Comparison of ENCODE assay signal across 22 cellular contexts in genomic region chr3:27613846-27614500, GRCh38.
DNase-seq lines count a peak whose midpoint lies in the region; ATAC-seq and TF ChIP-seq lines count a peak whose summit lies in the region.
"Had no signal": no experiment of that assay in that cellular context is flagged by ENCODE, and none has a peak within 500 bp of the region (broad histone marks: within the 10 kb centered on the region; RNA-seq: fewer than 3 reads in every experiment).

No MANE protein-coding gene starts in this region.

- ATAC-seq in GM21360 (IDR thresholded peaks at IDR 0.05; ENCODE audit: unreplicated experiment): peak; percentile 56
- ATAC-seq in HG02623 (IDR thresholded peaks at IDR 0.05; ENCODE audit: unreplicated experiment): no peak
- ATAC-seq: activated CD8-positive, alpha-beta T cell treated with anti-CD3 and anti-CD28 coated beads, Interleukin-2, amount 10 ng/mL, durations not matched to agents 7 days and 5 days; activated naive CD4-positive, alpha-beta T cell treated with anti-CD3 and anti-CD28 coated beads, Interleukin-2, amount 50 U/mL, for 72 hours had no signal

- no peaks in the 10 kb centered on the region for H3K27me3 ChIP-seq in adipocyte (replicated peaks; ENCODE audit: control insufficient read depth, insufficient read depth, low read length)
- H3K27me3 ChIP-seq: dorsolateral prefrontal cortex, neutrophil had no signal

- in situ Hi-C loops in G401 (cut with HindIII; ENCODE audit: low sequenced_read_pairs): no loop called here

- DNase-seq in AG10803 (ENCODE audit: low read depth): peak; percentile 58
- peak; percentile 57 for DNase-seq in adipocyte (ENCODE audit: low read depth)
- DNase-seq in fibroblast of villous mesenchyme (ENCODE audit: low read depth): peak; percentile 34
- DNase-seq in hippocampal formation (lab: John Stamatoyannopoulos, UW): no peak
- DNase-seq in G401 (ENCODE audit: low spot score): no peak
- DNase-seq in NCI-H1417 treated with DMSO at 0.1 percent for 48 hours (lab: John Stamatoyannopoulos, UW): no peak
- DNase-seq: activated B cell treated with CpG ODN at 0.5 μM for 24 hours; activated CD8-positive, alpha-beta T cell treated with anti-CD3 and anti-CD28 coated beads, Interleukin-2, amount 10 ng/mL, durations not matched to agents 7 days and 5 days; activated T-cell treated with anti-CD3 and anti-CD28 coated beads, Interleukin-2, amount 50 U/mL, for 48 hours; DMS79 treated with DMSO at 0.1 percent for 48 hours; dorsolateral prefrontal cortex; glutamatergic neuron; left ventricle myocardium inferior; NCI-H2081; NCI-H524; SHP77; stimulated activated CD4-positive, alpha-beta T cell treated with anti-CD3 and anti-CD28 coated beads, Interleukin-15, amount 100 ng/mL, for 24 hours; stimulated activated naive CD4-positive, alpha-beta T cell treated with Interleukin-2 at 50 U/mL for 16 hours had no signal

- peaks cover 12% of the 10 kb centered on the region for H3K4me1 ChIP-seq in adipocyte (ENCODE audit: control insufficient read depth, insufficient read depth, low read length)
- H3K4me1 ChIP-seq: left ventricle myocardium inferior had no signal

- no peak overlapping the region for H3K9ac ChIP-seq in adipocyte (ENCODE audit: low read length)

- H3K4me3 ChIP-seq in AG10803 (ENCODE audit: low read length) (no peak overlapping the region), adipocyte (ENCODE audit: low read length) (no peak overlapping the region), fibroblast of villous mesenchyme (ENCODE audit: low read depth, low read length) (no peak overlapping the region)
- H3K4me3 ChIP-seq: dorsolateral prefrontal cortex, left ventricle myocardium inferior had no signal

- no peaks in the 10 kb centered on the region for H3K36me3 ChIP-seq in adipocyte (ENCODE audit: control insufficient read depth, insufficient read depth, low read length, severe bottlenecking)
- H3K36me3 ChIP-seq: left ventricle myocardium inferior, neutrophil had no signal

- TF ChIP-seq CTCF in AG10803 (conservative IDR thresholded peaks at IDR 0.05; ENCODE audit: low read length) (no peak), fibroblast of villous mesenchyme (IDR thresholded peaks at IDR 0.05; ENCODE audit: insufficient read depth, low read depth, low read length) (no peak)

- H3K9me3 ChIP-seq in adipocyte (ENCODE audit: control insufficient read depth, low read length): peaks cover 5% of the 10 kb centered on the region
- H3K9me3 ChIP-seq: neutrophil had no signal

Comparison
In these comparisons a context has a peak if more than half of its experiments do, and no peak if none do; other contexts are left out.
1. DNase-seq: peak in AG10803 (single experiment), adipocyte (single experiment) and fibroblast of villous mesenchyme (single experiment); none in hippocampal formation (0 of 2), G401 (single experiment) and NCI-H1417 treated with DMSO at 0.1 percent for 48 hours (single experiment).